1 cellular context compared by ENCODE assay signal in genomic region chr19:1789282-1790020, GRCh38.
TF ChIP-seq lines count a peak whose summit lies in the region.

No MANE protein-coding gene starts in this region.

TF ChIP-seq in K562, 482 proteins besides CTCF, POLR2A, EP300 and RAD21:
- no peak for TF ChIP-seq DACH1 (IDR thresholded peaks at IDR 0.05; ENCODE audit: partially characterized antibody)
- peak in 1 of 2 experiments; percentile 3 for TF ChIP-seq E2F6 (IDR thresholded peaks at IDR 0.05; ENCODE audit: borderline replicate concordance in 1 of 2, extremely low read depth in 1 of 2, insufficient read depth in 1 of 2, insufficient read length in 1 of 2, low read depth in 1 of 2, low read length in 1 of 2, poor library complexity in 1 of 2, severe bottlenecking in 1 of 2)
- no peak for TF ChIP-seq KDM1A (IDR thresholded peaks at IDR 0.05)
- TF ChIP-seq ZBTB33 (CRISPR knock-in tag; IDR thresholded peaks at IDR 0.05) = peak; percentile 85
- TF ChIP-seq, protein P1, sequence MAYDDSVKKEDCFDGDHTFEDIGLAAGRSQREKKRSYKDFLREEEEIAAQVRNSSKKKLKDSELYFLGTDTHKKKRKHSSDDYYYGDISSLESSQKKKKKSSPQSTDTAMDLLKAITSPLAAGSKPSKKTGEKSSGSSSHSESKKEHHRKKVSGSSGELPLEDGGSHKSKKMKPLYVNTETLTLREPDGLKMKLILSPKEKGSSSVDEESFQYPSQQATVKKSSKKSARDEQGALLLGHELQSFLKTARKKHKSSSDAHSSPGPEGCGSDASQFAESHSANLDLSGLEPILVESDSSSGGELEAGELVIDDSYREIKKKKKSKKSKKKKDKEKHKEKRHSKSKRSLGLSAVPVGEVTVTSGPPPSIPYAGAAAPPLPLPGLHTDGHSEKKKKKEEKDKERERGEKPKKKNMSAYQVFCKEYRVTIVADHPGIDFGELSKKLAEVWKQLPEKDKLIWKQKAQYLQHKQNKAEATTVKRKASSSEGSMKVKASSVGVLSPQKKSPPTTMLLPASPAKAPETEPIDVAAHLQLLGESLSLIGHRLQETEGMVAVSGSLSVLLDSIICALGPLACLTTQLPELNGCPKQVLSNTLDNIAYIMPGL (CRISPR knock-in tag; IDR thresholded peaks at IDR 0.05) = no peak
- no peak for TF ChIP-seq NELFE (IDR thresholded peaks at IDR 0.05; ENCODE audit: insufficient read depth, insufficient read length)
- 0 out of 2 replicates have a peak, but pooled peaks have one; percentile 14 for TF ChIP-seq RBFOX2 (IDR thresholded peaks at IDR 0.05; ENCODE audit: low read depth, low read length)
- no peak for TF ChIP-seq ZKSCAN3 (CRISPR knock-in tag; IDR thresholded peaks at IDR 0.05)
- no peak for TF ChIP-seq ZNF24 (IDR thresholded peaks at IDR 0.05)
- TF ChIP-seq ETV5 (CRISPR knock-in tag; IDR thresholded peaks at IDR 0.05; ENCODE audit: low read depth) = no peak
- no peak for TF ChIP-seq CHCHD3 (CRISPR knock-in tag; IDR thresholded peaks at IDR 0.05)
- TF ChIP-seq ZBTB1 (CRISPR knock-in tag; IDR thresholded peaks at IDR 0.05; ENCODE audit: borderline replicate concordance, low read depth) = no peak
- no peak for TF ChIP-seq RFX7 (CRISPR knock-in tag; IDR thresholded peaks at IDR 0.05)
- TF ChIP-seq CBX8 (IDR thresholded peaks at IDR 0.05; ENCODE audit: borderline replicate concordance, extremely low read depth, low read depth, low read length, poor library complexity, severe bottlenecking) = no peak
- TF ChIP-seq CREB3L1 (IDR thresholded peaks at IDR 0.05; ENCODE audit: borderline replicate concordance, low read depth) = no peak
- no peak for TF ChIP-seq RFX1 (IDR thresholded peaks at IDR 0.05)
- no peak for TF ChIP-seq BCLAF1 (IDR thresholded peaks at IDR 0.05; ENCODE audit: borderline replicate concordance in 1 of 2, control insufficient read depth in 1 of 2, low read depth in 2 of 2, low read length in 1 of 2)
- TF ChIP-seq CBX2 (IDR thresholded peaks at IDR 0.05; ENCODE audit: insufficient read depth, low read length, poor library complexity, severe bottlenecking) = no peak
- TF ChIP-seq, protein P2, sequence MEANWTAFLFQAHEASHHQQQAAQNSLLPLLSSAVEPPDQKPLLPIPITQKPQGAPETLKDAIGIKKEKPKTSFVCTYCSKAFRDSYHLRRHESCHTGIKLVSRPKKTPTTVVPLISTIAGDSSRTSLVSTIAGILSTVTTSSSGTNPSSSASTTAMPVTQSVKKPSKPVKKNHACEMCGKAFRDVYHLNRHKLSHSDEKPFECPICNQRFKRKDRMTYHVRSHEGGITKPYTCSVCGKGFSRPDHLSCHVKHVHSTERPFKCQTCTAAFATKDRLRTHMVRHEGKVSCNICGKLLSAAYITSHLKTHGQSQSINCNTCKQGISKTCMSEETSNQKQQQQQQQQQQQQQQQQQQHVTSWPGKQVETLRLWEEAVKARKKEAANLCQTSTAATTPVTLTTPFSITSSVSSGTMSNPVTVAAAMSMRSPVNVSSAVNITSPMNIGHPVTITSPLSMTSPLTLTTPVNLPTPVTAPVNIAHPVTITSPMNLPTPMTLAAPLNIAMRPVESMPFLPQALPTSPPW (CRISPR knock-in tag; IDR thresholded peaks at IDR 0.05) = 0 out of 2 replicates have a peak, but pooled peaks have one; percentile 7
- TF ChIP-seq PCBP1 (IDR thresholded peaks at IDR 0.05; ENCODE audit: low read depth, low read length, poor library complexity, severe bottlenecking) = peak; percentile 34
- no peak for TF ChIP-seq CCNT2 (IDR thresholded peaks at IDR 0.05; ENCODE audit: borderline replicate concordance, extremely low read depth, insufficient read length, low read depth, low read length)
- TF ChIP-seq PRPF4 (IDR thresholded peaks at IDR 0.05; ENCODE audit: insufficient read depth, low read depth, low read length, poor library complexity, severe bottlenecking) = no peak
- peak; percentile 62; the same call in 1 of the 2 replicates for TF ChIP-seq HNRNPL (IDR thresholded peaks at IDR 0.05; ENCODE audit: low read depth, low read length)
- no peak for TF ChIP-seq THRA (IDR thresholded peaks at IDR 0.05)
- TF ChIP-seq ZKSCAN8 (CRISPR knock-in tag; IDR thresholded peaks at IDR 0.05) = no peak
- TF ChIP-seq USF1 (CRISPR knock-in tag; IDR thresholded peaks at IDR 0.05) = no peak
- TF ChIP-seq ZNF23 (CRISPR knock-in tag; IDR thresholded peaks at IDR 0.05) = no peak
- no peak for TF ChIP-seq ZNF140 (CRISPR knock-in tag; IDR thresholded peaks at IDR 0.05)
- TF ChIP-seq, protein P3, sequence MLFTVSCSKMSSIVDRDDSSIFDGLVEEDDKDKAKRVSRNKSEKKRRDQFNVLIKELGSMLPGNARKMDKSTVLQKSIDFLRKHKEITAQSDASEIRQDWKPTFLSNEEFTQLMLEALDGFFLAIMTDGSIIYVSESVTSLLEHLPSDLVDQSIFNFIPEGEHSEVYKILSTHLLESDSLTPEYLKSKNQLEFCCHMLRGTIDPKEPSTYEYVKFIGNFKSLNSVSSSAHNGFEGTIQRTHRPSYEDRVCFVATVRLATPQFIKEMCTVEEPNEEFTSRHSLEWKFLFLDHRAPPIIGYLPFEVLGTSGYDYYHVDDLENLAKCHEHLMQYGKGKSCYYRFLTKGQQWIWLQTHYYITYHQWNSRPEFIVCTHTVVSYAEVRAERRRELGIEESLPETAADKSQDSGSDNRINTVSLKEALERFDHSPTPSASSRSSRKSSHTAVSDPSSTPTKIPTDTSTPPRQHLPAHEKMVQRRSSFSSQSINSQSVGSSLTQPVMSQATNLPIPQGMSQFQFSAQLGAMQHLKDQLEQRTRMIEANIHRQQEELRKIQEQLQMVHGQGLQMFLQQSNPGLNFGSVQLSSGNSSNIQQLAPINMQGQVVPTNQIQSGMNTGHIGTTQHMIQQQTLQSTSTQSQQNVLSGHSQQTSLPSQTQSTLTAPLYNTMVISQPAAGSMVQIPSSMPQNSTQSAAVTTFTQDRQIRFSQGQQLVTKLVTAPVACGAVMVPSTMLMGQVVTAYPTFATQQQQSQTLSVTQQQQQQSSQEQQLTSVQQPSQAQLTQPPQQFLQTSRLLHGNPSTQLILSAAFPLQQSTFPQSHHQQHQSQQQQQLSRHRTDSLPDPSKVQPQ (CRISPR knock-in tag; IDR thresholded peaks at IDR 0.05; ENCODE audit: borderline replicate concordance) = no peak
- TF ChIP-seq ZFP36 (IDR thresholded peaks at IDR 0.05; ENCODE audit: low read depth, low read length, partially characterized antibody) = no peak
- no peak for TF ChIP-seq RBM15 (IDR thresholded peaks at IDR 0.05; ENCODE audit: insufficient read depth, low read length)
- TF ChIP-seq MAFK (IDR thresholded peaks at IDR 0.05; ENCODE audit: low read length) = no peak
- TF ChIP-seq NFXL1 (CRISPR knock-in tag; IDR thresholded peaks at IDR 0.05) = no peak
- TF ChIP-seq TEAD4 (IDR thresholded peaks at IDR 0.05; ENCODE audit: low read length) = no peak
- no peak for TF ChIP-seq TEAD4 (CRISPR knock-in tag; IDR thresholded peaks at IDR 0.05; ENCODE audit: borderline replicate concordance)
- TF ChIP-seq TRIM24 (IDR thresholded peaks at IDR 0.05) = no peak
- TF ChIP-seq HMGN3 (IDR thresholded peaks at IDR 0.05; ENCODE audit: borderline replicate concordance, extremely low read depth, insufficient read length, low read depth, low read length) = no peak
- TF ChIP-seq ZEB2 (IDR thresholded peaks at IDR 0.05) = no peak
- TF ChIP-seq MCM7 (IDR thresholded peaks at IDR 0.05) = no peak
- no peak for TF ChIP-seq TAF7 (tag; IDR thresholded peaks at IDR 0.05)
- TF ChIP-seq TBL1XR1 (IDR thresholded peaks at IDR 0.05; ENCODE audit: low read length in 2 of 2) = no peak
- no peak for TF ChIP-seq HNRNPK (IDR thresholded peaks at IDR 0.05; ENCODE audit: low read depth, low read length, poor library complexity, severe bottlenecking)
- TF ChIP-seq ZNF232 (CRISPR knock-in tag; IDR thresholded peaks at IDR 0.05) = no peak
- TF ChIP-seq RBM39 (optimal IDR thresholded peaks at IDR 0.05; ENCODE audit: low read depth, low read length) = no peak
- TF ChIP-seq NFE2L1 (tag; IDR thresholded peaks at IDR 0.05; ENCODE audit: borderline replicate concordance, low read depth) = no peak
- TF ChIP-seq ZNF133 (CRISPR knock-in tag; IDR thresholded peaks at IDR 0.05) = no peak
- TF ChIP-seq SMARCC2 (IDR thresholded peaks at IDR 0.05; ENCODE audit: low read depth) = no peak
- no peak for TF ChIP-seq ARID2 (IDR thresholded peaks at IDR 0.05)
TF ChIP-seq in K562: peak in this region for 6.
